In the genomic region with DNA sequence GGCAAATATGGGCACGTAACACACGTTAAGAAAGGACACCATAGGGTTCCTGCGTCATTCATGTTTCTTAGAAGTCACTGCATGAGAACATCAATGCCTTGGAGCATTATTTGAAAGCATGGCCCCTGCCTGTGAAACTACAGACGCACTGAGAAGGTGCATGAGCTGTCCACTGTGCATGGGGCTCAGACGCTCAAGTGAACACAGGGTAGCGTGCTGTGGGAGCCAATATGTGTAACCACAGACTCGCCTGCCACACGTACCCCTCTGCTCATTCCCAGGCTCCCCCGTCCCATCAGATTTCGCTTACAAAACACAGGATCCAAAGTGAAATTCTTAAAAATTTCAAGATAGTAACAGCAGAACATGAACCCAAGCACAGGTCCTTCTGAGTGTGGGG, we compare ENCODE assay signal across 16 cellular contexts. TPM values are rescaled to one million over a fixed set of nuclear protein-coding genes. Genes with fewer than 3 reads are reported as not detected.
"Had no signal": no experiment of that assay in that cellular context is flagged by ENCODE, and none has a peak within 500 bp of the region (broad histone marks: within the 10 kb centered on the region; RNA-seq: fewer than 3 reads in every experiment).

No MANE protein-coding gene starts in this region.

- DNase-seq: activated B cell treated with CpG ODN at 0.5 μM for 24 hours; activated gamma-delta T cell; dermis blood vessel endothelial cell; foreskin keratinocyte; left cardiac atrium; lower lobe of right lung; natural killer cell; stimulated activated CD4-positive, alpha-beta T cell treated with anti-CD3 and anti-CD28 coated beads, Interleukin-15, amount 100 ng/mL, for 24 hours; stimulated activated CD4-positive, alpha-beta T cell treated with anti-CD3 and anti-CD28 coated beads, Interleukin-2, amount 100 ng/mL, for 48 hours; T-helper 1 cell; T-helper 9 cell had no signal

- H3K36me3 Mint-ChIP-seq: activated naive CD4-positive, alpha-beta T cell treated with anti-CD3 and anti-CD28 coated beads, Interleukin-2, amount 50 U/mL, for 72 hours; natural killer cell had no signal

- H3K4me1 Mint-ChIP-seq: natural killer cell had no signal

- ATAC-seq: activated naive CD4-positive, alpha-beta T cell treated with anti-CD3 and anti-CD28 coated beads, Interleukin-2, amount 50 U/mL, for 72 hours; foreskin keratinocyte; left cardiac atrium; lower lobe of right lung; natural killer cell had no signal

- H3K27ac Mint-ChIP-seq: activated B cell treated with CpG ODN at 0.5 μM for 24 hours; activated CD4-positive, alpha-beta T cell treated with anti-CD3 and anti-CD28 coated beads, Interleukin-2, amount 10 ng/mL, durations not matched to agents 7 days and 5 days; activated naive CD4-positive, alpha-beta T cell treated with anti-CD3 and anti-CD28 coated beads, Interleukin-2, amount 50 U/mL, for 72 hours; natural killer cell; stimulated activated naive CD8-positive, alpha-beta T cell treated with anti-CD3 and anti-CD28 coated beads, Interleukin-15, Interleukin-2, amounts not matched to agents 100 ng/mL and 50 ng/mL, for 24 hours had no signal

- H3K9me3 Mint-ChIP-seq: activated B cell treated with CpG ODN at 0.5 μM for 24 hours; activated CD4-positive, alpha-beta T cell treated with anti-CD3 and anti-CD28 coated beads, Interleukin-2, amount 10 ng/mL, durations not matched to agents 7 days and 5 days; activated naive CD4-positive, alpha-beta T cell treated with anti-CD3 and anti-CD28 coated beads, Interleukin-2, amount 50 U/mL, for 72 hours; natural killer cell; stimulated activated naive CD8-positive, alpha-beta T cell treated with anti-CD3 and anti-CD28 coated beads, Interleukin-15, Interleukin-2, amounts not matched to agents 100 ng/mL and 50 ng/mL, for 24 hours had no signal

- H3K4me3 Mint-ChIP-seq: activated B cell treated with CpG ODN at 0.5 μM for 24 hours; activated CD4-positive, alpha-beta T cell treated with anti-CD3 and anti-CD28 coated beads, Interleukin-2, amount 10 ng/mL, durations not matched to agents 7 days and 5 days; natural killer cell; stimulated activated naive CD8-positive, alpha-beta T cell treated with anti-CD3 and anti-CD28 coated beads, Interleukin-15, Interleukin-2, amounts not matched to agents 100 ng/mL and 50 ng/mL, for 24 hours had no signal

RNA-seq across cellular contexts. Expression of gene PPP2R2C, which starts 6.4 kb away (rescaled TPM):
- total RNA-seq: activated B cell treated with CpG ODN at 0.5 μM for 24 hours; activated CD4-positive, alpha-beta T cell treated with anti-CD3 and anti-CD28 coated beads, Interleukin-2, amount 10 ng/mL, durations not matched to agents 7 days and 5 days; activated CD8-positive, alpha-beta memory T cell treated with anti-CD3 and anti-CD28 coated beads for 36 hours; activated naive CD4-positive, alpha-beta T cell treated with anti-CD3 and anti-CD28 coated beads, Interleukin-2, amount 50 U/mL, for 72 hours; lower lobe of right lung; natural killer cell; skeletal muscle tissue had no signal
